In the genomic region with DNA sequence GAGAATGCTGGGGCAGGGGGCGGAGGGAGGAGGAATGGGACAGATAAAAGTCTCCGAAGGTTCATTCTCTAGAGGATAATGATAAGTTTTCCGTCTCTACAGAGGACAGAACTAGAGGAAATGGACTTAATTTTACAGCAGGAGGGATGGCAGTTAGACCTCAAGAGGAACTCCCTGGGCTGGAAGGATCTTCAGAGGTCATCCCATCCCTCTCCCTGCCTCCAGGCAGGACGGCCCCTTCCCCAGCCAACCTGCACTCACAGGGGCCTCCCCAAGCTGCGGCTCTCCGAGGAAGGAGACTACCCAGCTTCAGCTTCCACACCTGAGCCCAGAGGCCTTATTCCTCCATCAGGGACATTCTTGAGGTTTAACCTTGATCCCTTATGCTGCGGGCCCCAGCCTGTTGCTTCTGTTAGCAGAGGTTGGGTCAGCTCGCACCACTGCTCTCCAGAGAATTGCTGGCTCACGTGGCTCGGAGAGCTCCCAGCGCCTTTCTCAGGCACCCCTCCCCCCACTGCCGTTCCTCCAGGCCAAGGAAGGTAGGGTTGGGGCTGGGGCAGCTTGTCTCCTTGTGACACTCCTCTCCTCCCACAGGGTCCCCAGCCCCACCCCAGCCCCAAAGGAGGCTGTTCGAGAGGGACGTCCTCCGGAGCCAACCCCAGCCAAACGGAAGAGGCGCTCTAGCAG, we compare ENCODE assay signal across 13 cellular contexts. TPM values are rescaled to one million over a fixed set of nuclear protein-coding genes. Genes with fewer than 3 reads are reported as not detected.
DNase-seq lines count a peak whose midpoint lies in the region; ATAC-seq and TF ChIP-seq lines count a peak whose summit lies in the region.
"Had no signal": no experiment of that assay in that cellular context is flagged by ENCODE, and none has a peak within 500 bp of the region (broad histone marks: within the 10 kb centered on the region; RNA-seq: fewer than 3 reads in every experiment).

No MANE protein-coding gene starts in this region.

- H3K9me3 Mint-ChIP-seq in IgD-negative memory B cell = no peaks in the 10 kb centered on the region

- 65 to 73% (median 65%) methylated on average over 16 to 17 of the region's 17 CpGs for WGBS in psoas muscle, 3 donors

- intact Hi-C loops in psoas muscle (cut with DNase I) = no loop called here

- H3K27me3 ChIP-seq in psoas muscle (ENCODE audit: insufficient read depth in 3 of 3, low read length in 2 of 3) = no peaks in the 10 kb centered on the region

- peak; percentile 42 for DNase-seq in cerebellar cortex (ENCODE audit: low spot score)
- no peak for DNase-seq in psoas muscle
- no peak for DNase-seq in NCI-H2081 treated with DMSO at 0.1 percent for 48 hours (lab: John Stamatoyannopoulos, UW)
- no peak for DNase-seq in T1000 (lab: John Stamatoyannopoulos, UW)
- DNase-seq: NCI-H446; stimulated activated CD4-positive, alpha-beta T cell treated with anti-CD3 and anti-CD28 coated beads, Interleukin-4, amount 100 ng/mL, for 24 hours had no signal

- peaks cover 23 to 100% of the 10 kb centered on the region in 2 donors for H3K36me3 ChIP-seq in psoas muscle (ENCODE audit: insufficient read depth in 1 of 2, low read depth in 1 of 2)

- peak overlapping the region in 1 of 4 donors; percentile 55 for H3K4me3 Mint-ChIP-seq in IgD-negative memory B cell

- H3K9me3 ChIP-seq in psoas muscle = no peaks in the 10 kb centered on the region

- peaks cover 0 to 17% (median 5%) of the 10 kb centered on the region in 3 donors for H3K4me1 Mint-ChIP-seq in IgD-negative memory B cell

- no peaks in the 10 kb centered on the region for H3K27me3 Mint-ChIP-seq in IgD-negative memory B cell

- no peak for TF ChIP-seq CTCF in psoas muscle (IDR thresholded peaks at IDR 0.05)

- H3K4me3 ChIP-seq in psoas muscle = no peak overlapping the region

- H3K36me3 Mint-ChIP-seq in IgD-negative memory B cell = peaks cover 13% of the 10 kb centered on the region

- peak overlapping the region; percentile 60 for H3K27ac ChIP-seq in psoas muscle
- H3K27ac ChIP-seq: parathyroid adenoma had no signal

- peaks cover 20% of the 10 kb centered on the region for H3K4me1 ChIP-seq in psoas muscle
- H3K4me1 ChIP-seq: parathyroid adenoma had no signal

- H3K27ac Mint-ChIP-seq in IgD-negative memory B cell = peak overlapping the region; percentile 63 to 90 (median 82)

- ATAC-seq in psoas muscle = no peak
- no peak for ATAC-seq in HG02973 (IDR thresholded peaks at IDR 0.05; ENCODE audit: unreplicated experiment)
- ATAC-seq: left lobe of liver had no signal

RNA-seq across cellular contexts. Expression of a gene that starts 8.5 kb away (rescaled TPM):
- polyA plus RNA-seq in IgD-negative memory B cell (262 TPM), psoas muscle (100 to 1,000 TPM; 344 to 660 (median 388) TPM)
- total RNA-seq in psoas muscle = 100 to 1,000 TPM; 226 to 317 (median 296) TPM

RNA-seq across cellular contexts. Expression of a gene that starts 16.1 kb away (rescaled TPM):
- polyA plus RNA-seq in IgD-negative memory B cell (159 TPM), psoas muscle (100 to 1,000 TPM; 183 to 226 (median 216) TPM)
- total RNA-seq in psoas muscle = 100 to 1,000 TPM; 277 to 413 (median 316) TPM

RNA-seq across cellular contexts. Expression of a gene that starts 18.8 kb away (rescaled TPM):
- polyA plus RNA-seq in IgD-negative memory B cell = not detected
- not detected for total RNA-seq in psoas muscle
- not detected for polyA plus RNA-seq in psoas muscle
- total RNA-seq: cerebellum, left lobe of liver, M059J had no signal

RNA-seq across cellular contexts. Expression of a gene that starts 29.7 kb away (rescaled TPM):
- not detected for polyA plus RNA-seq in IgD-negative memory B cell
- total RNA-seq in psoas muscle = not detected
- not detected for polyA plus RNA-seq in psoas muscle
- total RNA-seq: cerebellum, left lobe of liver, M059J had no signal
- polyA plus RNA-seq: thymus had no signal

RNA-seq across cellular contexts. Expression of a gene that starts 48.5 kb away (rescaled TPM):
- 10.4 TPM for polyA plus RNA-seq in IgD-negative memory B cell
- total RNA-seq in psoas muscle = not detected
- polyA plus RNA-seq in psoas muscle = under 1 TPM; 0.05 to 0.20 (median 0.10) TPM
- total RNA-seq: cerebellum, left lobe of liver, M059J had no signal
